In the genomic region with DNA sequence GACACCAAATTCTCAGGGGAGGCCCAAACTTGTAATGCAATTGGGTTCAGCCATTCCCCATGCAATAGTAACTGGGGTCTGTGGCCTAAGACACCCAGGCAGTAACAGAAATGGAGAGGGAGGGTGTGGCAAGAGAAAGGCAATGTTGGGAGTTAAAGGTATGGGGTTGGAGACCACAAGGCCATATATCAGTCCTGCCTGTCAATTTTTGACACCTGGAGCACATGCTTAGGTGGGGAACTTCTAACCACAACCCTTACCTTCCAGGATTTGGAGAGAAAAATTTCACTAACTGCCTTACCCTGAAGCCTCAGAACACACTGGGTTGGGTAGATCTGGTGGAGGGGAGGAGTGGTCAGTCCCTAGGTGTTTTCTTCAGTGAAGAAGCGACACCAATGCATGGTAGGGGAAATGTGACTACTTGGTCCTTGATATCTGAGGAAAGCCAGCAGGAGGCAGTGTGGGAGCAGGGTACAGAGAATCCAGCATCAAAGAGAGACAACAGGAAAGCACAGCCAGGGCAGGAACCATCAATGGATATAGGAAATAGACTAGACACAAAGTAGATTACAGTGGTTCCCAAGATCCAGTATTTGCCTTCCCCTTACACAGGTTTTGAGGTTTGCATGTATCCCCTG, we compare ENCODE assay signal across 8 cellular contexts. TPM values are rescaled to one million over a fixed set of nuclear protein-coding genes. Genes with fewer than 3 reads are reported as not detected.
DNase-seq lines count a peak whose midpoint lies in the region; ATAC-seq and TF ChIP-seq lines count a peak whose summit lies in the region.

No MANE protein-coding gene starts in this region.

- ATAC-seq in HCT116: peak; percentile 49; the same call in 1 of the 2 replicates
- ATAC-seq in GM18505 (IDR thresholded peaks at IDR 0.05; ENCODE audit: unreplicated experiment): no peak
- ATAC-seq in HG02981 (IDR thresholded peaks at IDR 0.05; ENCODE audit: unreplicated experiment): no peak
- no peak for ATAC-seq in GM21737 (IDR thresholded peaks at IDR 0.05; ENCODE audit: unreplicated experiment)

- no peak overlapping the region for H3K27ac ChIP-seq in HCT116 (ENCODE audit: low read depth, low read length)

- no peak overlapping the region for H3K4me3 ChIP-seq in HCT116 (replicated peaks in 1 of 2; ENCODE audit: low read depth in 1 of 2, low read length in 2 of 2)
- H3K4me3 ChIP-seq in epithelial cell of esophagus (ENCODE audit: low read length): no peak overlapping the region

- no peaks in the 10 kb centered on the region for H4K20me1 ChIP-seq in HCT116 (ENCODE audit: insufficient read depth)

- no peaks in the 10 kb centered on the region for H3K79me2 ChIP-seq in HCT116 (ENCODE audit: insufficient read depth, low read length)

- BruUV-seq in HCT116 (replicated peaks; lab: Mats Ljungman, UMichigan): no TSS peak

- no peaks in the 10 kb centered on the region for H3K9me3 ChIP-seq in HCT116 (ENCODE audit: control insufficient read depth in 1 of 2, insufficient read depth in 1 of 2, low read depth in 1 of 2, low read length in 2 of 2)

- intact Hi-C loops in HCT116 (cut with micrococcal nuclease): loop anchor here (1.0 kb wide), 1 partner anchor 15 kb away; no protein-coding TSS in a partner anchor

- H3K4me1 ChIP-seq in HCT116 (ENCODE audit: control insufficient read depth in 1 of 2, insufficient read depth in 2 of 2, low read length in 2 of 2): peaks cover 0 to 6% of the 10 kb centered on the region in 2 experiments; a peak in 1 of 4 replicates

- no peak; the same call in 1 of the 2 replicates for TF ChIP-seq RAD21 in HCT116 (IDR thresholded peaks at IDR 0.05; ENCODE audit: low read depth)

- CTCF ChIA-PET in HCT116 (lab: Charles Lee): interaction anchor here (1.6 kb wide), 1 partner anchor 19 kb away, joined by 3 read pairs; the partner anchor contains the start of genes BYSL and MED20

- no peaks in the 10 kb centered on the region for H3K27me3 ChIP-seq in HCT116 (ENCODE audit: insufficient read depth, low read length)

- RAD21 ChIA-PET in HCT116 (lab: Charles Lee; ENCODE audit: low non-redundant PET in 1 of 2, low total read pairs in 2 of 2, uncharacterized antibody in 2 of 2, unreplicated experiment in 2 of 2): no interaction called here

- no peaks in the 10 kb centered on the region for H3K9me2 ChIP-seq in HCT116 (ENCODE audit: insufficient read depth)

- peak in 2 of 3 experiments; percentile 23 to 43; a peak in 3 of 6 replicates for TF ChIP-seq CTCF in HCT116 (IDR thresholded peaks at IDR 0.05 in 2 of 3, conservative IDR thresholded peaks at IDR 0.05 in 1 of 3; ENCODE audit: borderline replicate concordance in 1 of 3, insufficient read depth in 1 of 3, low read depth in 2 of 3, low read length in 2 of 3)
- peak; percentile 21 for TF ChIP-seq CTCF in epithelial cell of esophagus (IDR thresholded peaks at IDR 0.05; ENCODE audit: insufficient read depth, low read depth, low read length, missing control alignments)

- TF ChIP-seq POLR2A in HCT116 (IDR thresholded peaks at IDR 0.05; ENCODE audit: borderline replicate concordance, extremely low read depth, insufficient read depth, insufficient read length) (no peak), GM18505 (IDR thresholded peaks at IDR 0.05; ENCODE audit: borderline replicate concordance, extremely low read depth, insufficient read depth, insufficient read length) (no peak)

- H2AFZ ChIP-seq in HCT116 (ENCODE audit: low read depth, low read length, poor library complexity, severe bottlenecking): no peak overlapping the region

- POLR2A ChIA-PET in HCT116 (lab: Charles Lee): no interaction called here

- DNase-seq in 8988T: peak; percentile 31
- no peak for DNase-seq in HCT116 (ENCODE audit: low read depth, low spot score)
- peak; percentile 71 for DNase-seq in activated CD4-positive, alpha-beta T cell treated with anti-CD3 and anti-CD28 coated beads for 48 hours
- DNase-seq in epithelial cell of esophagus (ENCODE audit: low read depth): no peak
- DNase-seq in stimulated activated CD4-positive, alpha-beta T cell treated with anti-CD3 and anti-CD28 coated beads, Interleukin-4, amount 100 ng/mL, for 4 hours: peak; percentile 36 to 52

- H3K9ac ChIP-seq in HCT116 (ENCODE audit: low read length): no peak overlapping the region

- H3K4me2 ChIP-seq in HCT116 (ENCODE audit: low read length): no peak overlapping the region

- H3K36me3 ChIP-seq in HCT116 (ENCODE audit: control insufficient read depth in 1 of 2, insufficient read depth in 2 of 2, low read length in 2 of 2): peaks cover 11 to 13% of the 10 kb centered on the region in 2 experiments; a peak in 3 of 4 replicates

TF ChIP-seq in HCT116, 20 proteins besides CTCF, POLR2A, EP300 and RAD21:
- TF ChIP-seq ZNF274 (IDR thresholded peaks at IDR 0.05; ENCODE audit: low read depth, low read length) (no peak), JUND (IDR thresholded peaks at IDR 0.05) (no peak), SIN3A (IDR thresholded peaks at IDR 0.05; ENCODE audit: low read depth) (no peak), POLR2AphosphoS5 (IDR thresholded peaks at IDR 0.05; ENCODE audit: low read depth, low read length) (no peak), MAX (IDR thresholded peaks at IDR 0.05) (no peak), EZH2 (IDR thresholded peaks at IDR 0.05) (no peak), TCF7L2 (IDR thresholded peaks at IDR 0.05; ENCODE audit: borderline replicate concordance, extremely low read depth, insufficient read depth, insufficient read length) (no peak), EZH2phosphoT487 (IDR thresholded peaks at IDR 0.05; ENCODE audit: borderline replicate concordance) (no peak), CBX3 (IDR thresholded peaks at IDR 0.05; ENCODE audit: low read depth) (no peak), ZBTB33 (IDR thresholded peaks at IDR 0.05; ENCODE audit: extremely low read depth, insufficient replicate concordance, low read length) (no peak)
- TF ChIP-seq, protein P1, sequence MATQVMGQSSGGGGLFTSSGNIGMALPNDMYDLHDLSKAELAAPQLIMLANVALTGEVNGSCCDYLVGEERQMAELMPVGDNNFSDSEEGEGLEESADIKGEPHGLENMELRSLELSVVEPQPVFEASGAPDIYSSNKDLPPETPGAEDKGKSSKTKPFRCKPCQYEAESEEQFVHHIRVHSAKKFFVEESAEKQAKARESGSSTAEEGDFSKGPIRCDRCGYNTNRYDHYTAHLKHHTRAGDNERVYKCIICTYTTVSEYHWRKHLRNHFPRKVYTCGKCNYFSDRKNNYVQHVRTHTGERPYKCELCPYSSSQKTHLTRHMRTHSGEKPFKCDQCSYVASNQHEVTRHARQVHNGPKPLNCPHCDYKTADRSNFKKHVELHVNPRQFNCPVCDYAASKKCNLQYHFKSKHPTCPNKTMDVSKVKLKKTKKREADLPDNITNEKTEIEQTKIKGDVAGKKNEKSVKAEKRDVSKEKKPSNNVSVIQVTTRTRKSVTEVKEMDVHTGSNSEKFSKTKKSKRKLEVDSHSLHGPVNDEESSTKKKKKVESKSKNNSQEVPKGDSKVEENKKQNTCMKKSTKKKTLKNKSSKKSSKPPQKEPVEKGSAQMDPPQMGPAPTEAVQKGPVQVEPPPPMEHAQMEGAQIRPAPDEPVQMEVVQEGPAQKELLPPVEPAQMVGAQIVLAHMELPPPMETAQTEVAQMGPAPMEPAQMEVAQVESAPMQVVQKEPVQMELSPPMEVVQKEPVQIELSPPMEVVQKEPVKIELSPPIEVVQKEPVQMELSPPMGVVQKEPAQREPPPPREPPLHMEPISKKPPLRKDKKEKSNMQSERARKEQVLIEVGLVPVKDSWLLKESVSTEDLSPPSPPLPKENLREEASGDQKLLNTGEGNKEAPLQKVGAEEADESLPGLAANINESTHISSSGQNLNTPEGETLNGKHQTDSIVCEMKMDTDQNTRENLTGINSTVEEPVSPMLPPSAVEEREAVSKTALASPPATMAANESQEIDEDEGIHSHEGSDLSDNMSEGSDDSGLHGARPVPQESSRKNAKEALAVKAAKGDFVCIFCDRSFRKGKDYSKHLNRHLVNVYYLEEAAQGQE (IDR thresholded peaks at IDR 0.05; ENCODE audit: low read depth): no peak

RNA-seq across cellular contexts. Expression of gene USP49, which starts 6.8 kb away (rescaled TPM):
- 6.9 TPM for total RNA-seq in HCT116 (2021; ENCODE audit: unreplicated experiment)
- 2.3 and 2.7 TPM in 2 replicates for polyA plus RNA-seq in HCT116 (2012)

RNA-seq across cellular contexts. Expression of gene MED20, which starts 18.9 kb away (rescaled TPM):
- 26.4 TPM for total RNA-seq in HCT116 (2021; ENCODE audit: unreplicated experiment)
- 13.5 and 14.8 TPM in 2 replicates for polyA plus RNA-seq in HCT116 (2012)

RNA-seq across cellular contexts. Expression of gene BYSL, which starts 19.3 kb away (rescaled TPM):
- 55.7 TPM for total RNA-seq in HCT116 (2021; ENCODE audit: unreplicated experiment)
- 46.3 and 48.6 TPM in 2 replicates for polyA plus RNA-seq in HCT116 (2012)

RNA-seq across cellular contexts. Expression of gene CCND3, which starts 39.6 kb away (rescaled TPM):
- 26.6 TPM for total RNA-seq in HCT116 (2021; ENCODE audit: unreplicated experiment)
- polyA plus RNA-seq in HCT116 (2012): 18.9 and 21.6 TPM in 2 replicates

Comparison
In these comparisons a context has a peak if more than half of its experiments do, and no peak if none do; other contexts are left out.
1. DNase-seq: peak in 8988T (single experiment), activated CD4-positive, alpha-beta T cell treated with anti-CD3 and anti-CD28 coated beads for 48 hours (single experiment) and stimulated activated CD4-positive, alpha-beta T cell treated with anti-CD3 and anti-CD28 coated beads, Interleukin-4, amount 100 ng/mL, for 4 hours (2 of 2); none in HCT116 (single experiment) and epithelial cell of esophagus (single experiment).